1 cellular context compared by ENCODE assay signal in the genomic region with DNA sequence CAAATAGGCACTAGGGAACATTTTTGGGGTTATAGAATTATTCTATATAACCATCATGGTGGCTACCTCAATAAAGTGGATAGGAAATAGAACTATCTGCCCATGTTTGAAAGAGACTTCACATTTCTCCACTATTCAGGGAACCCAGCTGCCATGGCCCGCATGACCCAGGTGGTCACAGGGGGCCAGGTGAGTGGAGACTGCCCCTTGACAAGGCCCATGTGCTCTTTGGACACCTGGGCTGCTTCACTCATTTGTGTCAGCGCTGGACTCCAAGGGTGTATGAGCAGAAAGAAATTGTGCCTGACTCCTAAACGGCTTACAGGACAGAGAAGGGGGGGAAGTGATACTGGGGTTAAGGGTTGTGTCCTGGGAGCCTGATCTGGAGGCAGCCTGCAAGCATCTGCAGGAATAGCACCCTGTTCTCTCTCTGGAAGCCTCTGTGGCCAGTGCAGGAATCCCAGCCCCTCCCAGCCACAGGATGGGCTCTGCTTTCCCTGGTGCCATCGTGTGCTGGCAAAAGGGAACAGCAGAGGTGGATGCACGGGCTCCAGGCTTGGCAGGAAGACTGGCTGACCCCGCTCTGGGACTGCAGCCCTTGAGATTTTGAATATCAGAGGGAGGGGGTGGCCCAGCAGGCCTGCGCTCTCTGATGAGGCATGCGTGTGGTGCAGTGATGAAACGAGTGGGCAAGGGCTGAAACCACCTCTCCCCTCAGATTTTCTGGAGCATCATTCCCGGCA.
TF ChIP-seq lines count a peak whose summit lies in the region.

No MANE protein-coding gene starts in this region.

TF ChIP-seq in Ishikawa, 13 proteins besides CTCF, POLR2A, EP300 and RAD21 (continued from another document):
- TF ChIP-seq, protein P1, sequence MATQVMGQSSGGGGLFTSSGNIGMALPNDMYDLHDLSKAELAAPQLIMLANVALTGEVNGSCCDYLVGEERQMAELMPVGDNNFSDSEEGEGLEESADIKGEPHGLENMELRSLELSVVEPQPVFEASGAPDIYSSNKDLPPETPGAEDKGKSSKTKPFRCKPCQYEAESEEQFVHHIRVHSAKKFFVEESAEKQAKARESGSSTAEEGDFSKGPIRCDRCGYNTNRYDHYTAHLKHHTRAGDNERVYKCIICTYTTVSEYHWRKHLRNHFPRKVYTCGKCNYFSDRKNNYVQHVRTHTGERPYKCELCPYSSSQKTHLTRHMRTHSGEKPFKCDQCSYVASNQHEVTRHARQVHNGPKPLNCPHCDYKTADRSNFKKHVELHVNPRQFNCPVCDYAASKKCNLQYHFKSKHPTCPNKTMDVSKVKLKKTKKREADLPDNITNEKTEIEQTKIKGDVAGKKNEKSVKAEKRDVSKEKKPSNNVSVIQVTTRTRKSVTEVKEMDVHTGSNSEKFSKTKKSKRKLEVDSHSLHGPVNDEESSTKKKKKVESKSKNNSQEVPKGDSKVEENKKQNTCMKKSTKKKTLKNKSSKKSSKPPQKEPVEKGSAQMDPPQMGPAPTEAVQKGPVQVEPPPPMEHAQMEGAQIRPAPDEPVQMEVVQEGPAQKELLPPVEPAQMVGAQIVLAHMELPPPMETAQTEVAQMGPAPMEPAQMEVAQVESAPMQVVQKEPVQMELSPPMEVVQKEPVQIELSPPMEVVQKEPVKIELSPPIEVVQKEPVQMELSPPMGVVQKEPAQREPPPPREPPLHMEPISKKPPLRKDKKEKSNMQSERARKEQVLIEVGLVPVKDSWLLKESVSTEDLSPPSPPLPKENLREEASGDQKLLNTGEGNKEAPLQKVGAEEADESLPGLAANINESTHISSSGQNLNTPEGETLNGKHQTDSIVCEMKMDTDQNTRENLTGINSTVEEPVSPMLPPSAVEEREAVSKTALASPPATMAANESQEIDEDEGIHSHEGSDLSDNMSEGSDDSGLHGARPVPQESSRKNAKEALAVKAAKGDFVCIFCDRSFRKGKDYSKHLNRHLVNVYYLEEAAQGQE (IDR thresholded peaks at IDR 0.05; ENCODE audit: low read depth), result no peak
- TF ChIP-seq ZBTB7A (IDR thresholded peaks at IDR 0.05; ENCODE audit: low read depth) (no peak), EGR1 (IDR thresholded peaks at IDR 0.05) (no peak)
